ENCODE assay signal across 36 cellular contexts in the genomic region with DNA sequence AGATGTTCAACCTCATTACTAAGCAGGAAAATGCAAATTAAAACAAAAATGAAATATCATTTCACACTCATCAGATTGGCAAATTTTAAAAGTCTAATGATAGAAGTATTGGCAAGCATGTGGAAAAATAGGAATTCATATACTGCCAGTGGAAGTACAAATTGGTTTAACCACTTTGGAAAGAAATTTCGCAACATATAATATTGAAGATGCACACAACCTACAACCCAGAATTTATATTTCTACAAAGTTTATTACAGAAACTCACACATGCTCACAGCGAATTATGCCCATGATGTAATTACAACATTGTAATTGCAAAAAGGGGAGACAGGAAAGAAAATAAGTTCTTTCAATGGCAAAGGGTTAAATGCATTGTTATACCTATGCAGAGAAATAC.
"Had no signal": no experiment of that assay in that cellular context is flagged by ENCODE, and none has a peak within 500 bp of the region (broad histone marks: within the 10 kb centered on the region; RNA-seq: fewer than 3 reads in every experiment).

No MANE protein-coding gene starts in this region.

- H3K27me3 ChIP-seq: MG63 had no signal

- H3K9me3 ChIP-seq: MG63 had no signal

- H3K4me3 ChIP-seq: MG63 had no signal

- H3K36me3 ChIP-seq: MG63 had no signal

- DNase-seq: Karpas-422, Kasumi-1, MG63, MM.1S, MV-4-11, NCI-H1048, NCI-H1092, NCI-H1092 treated with DMSO at 0.1 percent for 48 hours, NCI-H1105, NCI-H1105 treated with DMSO at 0.1 percent for 48 hours, NCI-H1417, NCI-H1417 treated with DMSO at 0.1 percent for 48 hours, NCI-H1436, NCI-H1436 treated with DMSO at 0.1 percent for 48 hours, NCI-H146, NCI-H1694, NCI-H1694 treated with DMSO at 0.1 percent for 48 hours, NCI-H187, NCI-H187 treated with DMSO at 0.1 percent for 48 hours, NCI-H1930, NCI-H2029, NCI-H2029 treated with DMSO at 0.1 percent for 48 hours, NCI-H2081, NCI-H2081 treated with DMSO at 0.1 percent for 48 hours, NCI-H2107, NCI-H2171, NCI-H2171 treated with DMSO at 0.1 percent for 48 hours, NCI-H2227 treated with DMSO at 0.1 percent for 48 hours, NCI-H226, NCI-H345, NCI-H446, NCI-H446 treated with DMSO at 0.1 percent for 48 hours, NCI-H510A, NCI-H510A treated with DMSO at 0.1 percent for 48 hours, NCI-H524, NCI-H524 treated with DMSO at 0.1 percent for 48 hours had no signal
